In genomic region chr11:31387379-31387778, GRCh38 we compare ENCODE assay signal across 25 cellular contexts. TPM values are rescaled to one million over a fixed set of nuclear protein-coding genes. Genes with fewer than 3 reads are reported as not detected.
DNase-seq lines count a peak whose midpoint lies in the region; ATAC-seq, FAIRE-seq and TF ChIP-seq lines count a peak whose summit lies in the region.
"Had no signal": no experiment of that assay in that cellular context is flagged by ENCODE, and none has a peak within 500 bp of the region (broad histone marks: within the 10 kb centered on the region; RNA-seq: fewer than 3 reads in every experiment).

No MANE protein-coding gene starts in this region.

- no peak overlapping the region for H2AFZ ChIP-seq in astrocyte (ENCODE audit: low read depth, low read length)

- no peak for TF ChIP-seq CTCF in astrocyte (IDR thresholded peaks at IDR 0.05; ENCODE audit: insufficient read depth, low read depth, low read length)
- TF ChIP-seq CTCF in foreskin keratinocyte (conservative IDR thresholded peaks at IDR 0.05): peak; percentile 32
- TF ChIP-seq CTCF in progenitor cell of endocrine pancreas (IDR thresholded peaks at IDR 0.05; ENCODE audit: unreplicated experiment): no peak
- no peak for TF ChIP-seq CTCF in tibial artery (IDR thresholded peaks at IDR 0.05)

- H3K4me3 ChIP-seq in astrocyte (ENCODE audit: insufficient read depth, low read depth, low read length) (no peak overlapping the region), tibial artery (no peak overlapping the region), right cardiac atrium (ENCODE audit: low read length) (no peak overlapping the region)
- H3K4me3 ChIP-seq: body of pancreas, lung, prostate gland, testis, uterus had no signal

- peaks cover 2% of the 10 kb centered on the region for H3K4me1 Mint-ChIP-seq in astrocyte (ENCODE audit: low read depth, unreplicated experiment)
- no peaks in the 10 kb centered on the region for H3K4me1 Mint-ChIP-seq in progenitor cell of endocrine pancreas (ENCODE audit: low read depth)
- H3K4me1 Mint-ChIP-seq in stimulated activated naive CD8-positive, alpha-beta T cell treated with anti-CD3 and anti-CD28 coated beads, Interleukin-15, amount 100 ng/mL, for 72 hours: peaks cover 5% of the 10 kb centered on the region
- H3K4me1 Mint-ChIP-seq in activated CD4-positive, alpha-beta T cell treated with anti-CD3 and anti-CD28 coated beads, Interleukin-2, amount 10 ng/mL, durations not matched to agents 7 days and 5 days: no peaks in the 10 kb centered on the region

- peaks cover 14% of the 10 kb centered on the region for H4K20me1 ChIP-seq in astrocyte (ENCODE audit: insufficient read depth, low read length)

- H3K27ac ChIP-seq in astrocyte (ENCODE audit: low read depth, low read length): no peak overlapping the region
- H3K27ac ChIP-seq in foreskin keratinocyte: no peak overlapping the region
- no peak overlapping the region for H3K27ac ChIP-seq in tibial artery
- H3K27ac ChIP-seq in right cardiac atrium (ENCODE audit: low read length): no peak overlapping the region
- H3K27ac ChIP-seq: body of pancreas, KMS-11, prostate gland, testis, uterus had no signal

- H3K9me3 Mint-ChIP-seq in astrocyte (ENCODE audit: unreplicated experiment) (no peaks in the 10 kb centered on the region), progenitor cell of endocrine pancreas (ENCODE audit: low read depth) (peaks cover 35% of the 10 kb centered on the region)
- H3K9me3 Mint-ChIP-seq in stimulated activated naive CD8-positive, alpha-beta T cell treated with anti-CD3 and anti-CD28 coated beads, Interleukin-15, amount 100 ng/mL, for 72 hours: peaks cover 0 to 7% of the 10 kb centered on the region in 2 donors
- H3K9me3 Mint-ChIP-seq in activated CD4-positive, alpha-beta T cell treated with anti-CD3 and anti-CD28 coated beads, Interleukin-2, amount 10 ng/mL, durations not matched to agents 7 days and 5 days: peaks cover 9% of the 10 kb centered on the region

- no peak overlapping the region for H3K9ac ChIP-seq in astrocyte (ENCODE audit: low read length)
- H3K9ac ChIP-seq: KMS-11 had no signal

- H3K27ac Mint-ChIP-seq in astrocyte (ENCODE audit: unreplicated experiment) (no peak overlapping the region), progenitor cell of endocrine pancreas (peak overlapping the region; percentile 30)
- peak overlapping the region in 1 of 2 donors; percentile 68 for H3K27ac Mint-ChIP-seq in stimulated activated naive CD8-positive, alpha-beta T cell treated with anti-CD3 and anti-CD28 coated beads, Interleukin-15, amount 100 ng/mL, for 72 hours
- no peak overlapping the region for H3K27ac Mint-ChIP-seq in activated CD4-positive, alpha-beta T cell treated with anti-CD3 and anti-CD28 coated beads, Interleukin-2, amount 10 ng/mL, durations not matched to agents 7 days and 5 days
- H3K27ac Mint-ChIP-seq: activated CD4-positive, alpha-beta T cell treated with anti-CD3 and anti-CD28 coated beads for 36 hours; CD4-positive, alpha-beta T cell had no signal

- FAIRE-seq in astrocyte (lab: Jason Lieb, UNC): no peak
- FAIRE-seq: endothelial cell of umbilical vein had no signal

- peak; percentile 23 for DNase-seq in ELF-1 (ENCODE audit: low read depth, low spot score)
- DNase-seq in astrocyte (ENCODE audit: low read depth): peak; percentile 2
- peak; percentile 46 to 77 for DNase-seq in foreskin keratinocyte
- DNase-seq in progenitor cell of endocrine pancreas (ENCODE audit: low spot score, unreplicated experiment): no peak
- no peak for DNase-seq in stimulated activated naive CD8-positive, alpha-beta T cell treated with anti-CD3 and anti-CD28 coated beads, Interleukin-15, amount 100 ng/mL, for 72 hours
- DNase-seq in activated CD4-positive, alpha-beta T cell treated with anti-CD3 and anti-CD28 coated beads, Interleukin-2, amount 10 ng/mL, durations not matched to agents 7 days and 5 days: no peak
- no peak for DNase-seq in tibial artery
- no peak for DNase-seq in right cardiac atrium
- DNase-seq: activated CD4-positive, alpha-beta T cell treated with anti-CD3 and anti-CD28 coated beads for 36 hours; activated gamma-delta T cell treated with Interleukin-2 at 50 U/mL for 16 hours; activated T-cell treated with anti-CD3 and anti-CD28 coated beads, Interleukin-2, amount 50 U/mL, for 1 hour; body of pancreas; CD4-positive, alpha-beta T cell; head of caudate nucleus; NCI-H146; stimulated activated naive CD4-positive, alpha-beta T cell treated with Interleukin-2 at 50 U/mL for 16 hours; testis; uterus had no signal

- H3K27me3 ChIP-seq in astrocyte (ENCODE audit: insufficient read depth, low read length): no peaks in the 10 kb centered on the region
- H3K27me3 ChIP-seq in foreskin keratinocyte: no peaks in the 10 kb centered on the region
- no peaks in the 10 kb centered on the region for H3K27me3 ChIP-seq in tibial artery
- H3K27me3 ChIP-seq in right cardiac atrium (ENCODE audit: control insufficient read depth, insufficient read depth): no peaks in the 10 kb centered on the region
- H3K27me3 ChIP-seq: body of pancreas, testis, uterus had no signal

- peaks cover 7% of the 10 kb centered on the region for H3K36me3 Mint-ChIP-seq in astrocyte (ENCODE audit: low read depth, unreplicated experiment)
- H3K36me3 Mint-ChIP-seq in progenitor cell of endocrine pancreas (ENCODE audit: insufficient read depth): peaks cover 25% of the 10 kb centered on the region
- peaks cover 2% of the 10 kb centered on the region for H3K36me3 Mint-ChIP-seq in activated CD4-positive, alpha-beta T cell treated with anti-CD3 and anti-CD28 coated beads, Interleukin-2, amount 10 ng/mL, durations not matched to agents 7 days and 5 days (ENCODE audit: low read depth)

- no peaks in the 10 kb centered on the region for H3K27me3 Mint-ChIP-seq in astrocyte (ENCODE audit: low read depth, unreplicated experiment)
- H3K27me3 Mint-ChIP-seq in progenitor cell of endocrine pancreas: no peaks in the 10 kb centered on the region
- no peaks in the 10 kb centered on the region for H3K27me3 Mint-ChIP-seq in stimulated activated naive CD8-positive, alpha-beta T cell treated with anti-CD3 and anti-CD28 coated beads, Interleukin-15, amount 100 ng/mL, for 72 hours
- no peaks in the 10 kb centered on the region for H3K27me3 Mint-ChIP-seq in activated CD4-positive, alpha-beta T cell treated with anti-CD3 and anti-CD28 coated beads, Interleukin-2, amount 10 ng/mL, durations not matched to agents 7 days and 5 days
- H3K27me3 Mint-ChIP-seq: activated CD4-positive, alpha-beta T cell treated with anti-CD3 and anti-CD28 coated beads for 36 hours; CD4-positive, alpha-beta T cell had no signal

- no peaks in the 10 kb centered on the region for H3K4me1 ChIP-seq in astrocyte (ENCODE audit: insufficient read depth, low read length)
- no peaks in the 10 kb centered on the region for H3K4me1 ChIP-seq in foreskin keratinocyte
- H3K4me1 ChIP-seq in tibial artery: no peaks in the 10 kb centered on the region
- no peaks in the 10 kb centered on the region for H3K4me1 ChIP-seq in right cardiac atrium (ENCODE audit: control insufficient read depth, insufficient read depth, low read length)
- H3K4me1 ChIP-seq: body of pancreas, prostate gland, testis, uterus had no signal

- H3K4me3 Mint-ChIP-seq in astrocyte (ENCODE audit: unreplicated experiment): no peak overlapping the region
- no peak overlapping the region for H3K4me3 Mint-ChIP-seq in progenitor cell of endocrine pancreas (ENCODE audit: low read depth)
- H3K4me3 Mint-ChIP-seq in stimulated activated naive CD8-positive, alpha-beta T cell treated with anti-CD3 and anti-CD28 coated beads, Interleukin-15, amount 100 ng/mL, for 72 hours: no peak overlapping the region
- no peak overlapping the region for H3K4me3 Mint-ChIP-seq in activated CD4-positive, alpha-beta T cell treated with anti-CD3 and anti-CD28 coated beads, Interleukin-2, amount 10 ng/mL, durations not matched to agents 7 days and 5 days
- H3K4me3 Mint-ChIP-seq: activated CD4-positive, alpha-beta T cell treated with anti-CD3 and anti-CD28 coated beads for 36 hours; CD4-positive, alpha-beta T cell had no signal

- WGBS in right cardiac atrium: 89% methylated on average over 2 of the region's 2 CpGs

- no peak overlapping the region for H3K4me2 ChIP-seq in astrocyte (ENCODE audit: low read length)
- H3K4me2 ChIP-seq: KMS-11 had no signal

- H3K36me3 ChIP-seq in astrocyte (ENCODE audit: insufficient read depth, low read length): no peaks in the 10 kb centered on the region
- H3K36me3 ChIP-seq in tibial artery: no peaks in the 10 kb centered on the region
- H3K36me3 ChIP-seq: prostate gland, uterus had no signal

- intact Hi-C loops in tibial artery (cut with DNase I; ENCODE audit: low total_unique reads): no loop called here
- intact Hi-C loops in right cardiac atrium (cut with DNase I): no loop called here

- ATAC-seq in foreskin keratinocyte (no peak), right cardiac atrium (no peak)
- ATAC-seq in stimulated activated naive CD8-positive, alpha-beta T cell treated with anti-CD3 and anti-CD28 coated beads, Interleukin-15, amount 100 ng/mL, for 72 hours: no peak
- ATAC-seq: activated CD4-positive, alpha-beta T cell treated with anti-CD3 and anti-CD28 coated beads for 36 hours; body of pancreas; HCT116; Right ventricle myocardium inferior had no signal

- H3K9me3 ChIP-seq in astrocyte (ENCODE audit: insufficient read depth, low read depth, low read length): no peaks in the 10 kb centered on the region
- H3K9me3 ChIP-seq in tibial artery: no peaks in the 10 kb centered on the region
- no peaks in the 10 kb centered on the region for H3K9me3 ChIP-seq in right cardiac atrium (ENCODE audit: control insufficient read depth, low read length)
- H3K9me3 ChIP-seq: body of pancreas, prostate gland, testis, uterus had no signal

- peaks cover 6% of the 10 kb centered on the region for H3K79me2 ChIP-seq in astrocyte (ENCODE audit: insufficient read depth, low read length)

- POLR2A ChIA-PET in activated CD4-positive, alpha-beta T cell treated with anti-CD3 and anti-CD28 coated beads, Interleukin-2, amount 10 ng/mL, durations not matched to agents 7 days and 5 days (lab: Charles Lee): no interaction called here

- CTCF ChIA-PET in activated CD4-positive, alpha-beta T cell treated with anti-CD3 and anti-CD28 coated beads, Interleukin-2, amount 10 ng/mL, durations not matched to agents 7 days and 5 days (lab: Charles Lee): no interaction called here

RNA-seq across cellular contexts. Expression of gene DNAJC24, which starts 17.7 kb away (rescaled TPM):
- total RNA-seq in astrocyte (20.9 and 23.1 TPM in 2 replicates), foreskin keratinocyte (11.4 and 11.8 TPM in 2 replicates), progenitor cell of endocrine pancreas (21.9 and 27.2 TPM in 2 replicates), right cardiac atrium (10 to 100 TPM; 13.3 to 19.0 (median 17.3) TPM)
- polyA plus RNA-seq in foreskin keratinocyte (3.1 and 3.2 TPM in 2 replicates), right cardiac atrium (8.5 TPM)
- total RNA-seq in activated CD4-positive, alpha-beta T cell treated with anti-CD3 and anti-CD28 coated beads, Interleukin-2, amount 10 ng/mL, durations not matched to agents 7 days and 5 days: 10 to 100 TPM; 16.6 to 16.8 TPM

RNA-seq across cellular contexts. Expression of gene DCDC1, which starts 17.8 kb away (rescaled TPM):
- total RNA-seq in astrocyte (1.0 and 1.4 TPM in 2 replicates), foreskin keratinocyte (0.07 and 0.11 TPM in 2 replicates), progenitor cell of endocrine pancreas (6.9 and 7.3 TPM in 2 replicates), right cardiac atrium (under 1 TPM in 3 of 4 donors, not detected in 1; 0.14 to 0.23 (median 0.18) TPM)
- polyA plus RNA-seq in foreskin keratinocyte (not detected in 2 replicates), right cardiac atrium (0.05 TPM)
- not detected for total RNA-seq in activated CD4-positive, alpha-beta T cell treated with anti-CD3 and anti-CD28 coated beads, Interleukin-2, amount 10 ng/mL, durations not matched to agents 7 days and 5 days
- total RNA-seq: endothelial cell of umbilical vein, skeletal muscle tissue had no signal

Comparison
In these comparisons a context has a peak if more than half of its experiments do, and no peak if none do; other contexts are left out.
1. DNase-seq: peak in ELF-1 (single experiment), astrocyte (single experiment) and foreskin keratinocyte (2 of 2); none in progenitor cell of endocrine pancreas (single experiment), stimulated activated naive CD8-positive, alpha-beta T cell treated with anti-CD3 and anti-CD28 coated beads, Interleukin-15, amount 100 ng/mL, for 72 hours (0 of 2), activated CD4-positive, alpha-beta T cell treated with anti-CD3 and anti-CD28 coated beads, Interleukin-2, amount 10 ng/mL, durations not matched to agents 7 days and 5 days (single experiment), tibial artery (0 of 2) and right cardiac atrium (0 of 3).